Comparison of ENCODE assay signal across 30 cellular contexts in genomic region chr16:23045025-23045424, GRCh38.
DNase-seq lines count a peak whose midpoint lies in the region; ATAC-seq, FAIRE-seq and TF ChIP-seq lines count a peak whose summit lies in the region.
"Had no signal": no experiment of that assay in that cellular context is flagged by ENCODE, and none has a peak within 500 bp of the region (broad histone marks: within the 10 kb centered on the region; RNA-seq: fewer than 3 reads in every experiment).

No MANE protein-coding gene starts in this region.

- H3K4me3 ChIP-seq in HEK293 (ENCODE audit: low read depth, low read length) = no peak overlapping the region
- no peak overlapping the region for H3K4me3 ChIP-seq in K562
- no peak overlapping the region for H3K4me3 ChIP-seq in tibial nerve
- H3K4me3 ChIP-seq: A549; BLaER1; BLaER1 treated with 17β-estradiol and CSF1 and Interleukin-3, amounts not matched to agents 10 nM and 100 nM had no signal

- TF ChIP-seq EP300 in K562 (IDR thresholded peaks at IDR 0.05; ENCODE audit: low read length) = no peak
- TF ChIP-seq EP300 in tibial nerve (IDR thresholded peaks at IDR 0.05) = no peak

- no peak for TF ChIP-seq RAD21 in K562 (CRISPR knock-in tag; conservative IDR thresholded peaks at IDR 0.05 in 1 of 2, IDR thresholded peaks at IDR 0.05 in 1 of 2)

- H3K9me1 ChIP-seq in K562 (ENCODE audit: control insufficient read depth, insufficient read depth, low read length) = no peaks in the 10 kb centered on the region

- no peak overlapping the region for H3K4me2 ChIP-seq in K562 (ENCODE audit: insufficient read depth, low read length)
- H3K4me2 ChIP-seq: A549; BLaER1; BLaER1 treated with 17β-estradiol and CSF1 and Interleukin-3, amounts not matched to agents 10 nM and 100 nM had no signal

- no peak for DNase-seq in K562 (ENCODE audit: extremely low read depth in 1 of 4, low spot score in 3 of 4)
- DNase-seq in EL = no peak
- DNase-seq in tibial nerve (ENCODE audit: low spot score in 2 of 2) = no peak
- DNase-seq: 8988T; ACHN; AML-193; BE2C; C1 segment of cervical spinal cord; Caco-2; Calu3; CD4-positive, alpha-beta memory T cell; CD4-positive, alpha-beta T cell; CD4-positive, CD25-positive, alpha-beta regulatory T cell; CD8-positive, alpha-beta memory T cell; CD8-positive, alpha-beta T cell; COR-L47; DMS 273 treated with DMSO at 0.1 percent for 48 hours; DMS153; DMS53; DMS79; DMS79 treated with DMSO at 0.1 percent for 48 hours; DND-41 had no signal

- TF ChIP-seq CTCF in HEK293 (tag by site-specific recombination; IDR thresholded peaks at IDR 0.05) (no peak), K562 (IDR thresholded peaks at IDR 0.05 in 2 of 3, conservative IDR thresholded peaks at IDR 0.05 in 1 of 3; ENCODE audit: insufficient read depth in 2 of 3, low read depth in 1 of 3, low read length in 3 of 3) (no peak), tibial nerve (IDR thresholded peaks at IDR 0.05) (no peak)

- FAIRE-seq in K562 (lab: Jason Lieb, UNC) = no peak
- FAIRE-seq: A204.1, A549, D721Med had no signal

- H4K20me1 ChIP-seq in K562 (replicated peaks; ENCODE audit: control insufficient read depth, insufficient read depth, low read length) = no peaks in the 10 kb centered on the region
- H4K20me1 ChIP-seq: BLaER1; BLaER1 treated with 17β-estradiol and CSF1 and Interleukin-3, amounts not matched to agents 10 nM and 100 nM had no signal

- no peaks in the 10 kb centered on the region for H3K36me3 ChIP-seq in HEK293 (ENCODE audit: control insufficient read depth in 2 of 2, insufficient read depth in 1 of 2, low read length in 2 of 2)
- no peaks in the 10 kb centered on the region for H3K36me3 ChIP-seq in K562 (ENCODE audit: control insufficient read depth, insufficient read depth, low read length)
- no peaks in the 10 kb centered on the region for H3K36me3 ChIP-seq in tibial nerve
- H3K36me3 ChIP-seq: BE2C; BLaER1; BLaER1 treated with 17β-estradiol and CSF1 and Interleukin-3, amounts not matched to agents 10 nM and 100 nM had no signal

- H3K4me1 ChIP-seq in HEK293 (ENCODE audit: control insufficient read depth, insufficient read depth, low read length) = no peaks in the 10 kb centered on the region
- no peaks in the 10 kb centered on the region for H3K4me1 ChIP-seq in K562 (replicated peaks in 1 of 2; ENCODE audit: control insufficient read depth in 2 of 2, insufficient read depth in 2 of 2, low read length in 2 of 2)
- no peaks in the 10 kb centered on the region for H3K4me1 ChIP-seq in tibial nerve
- H3K4me1 ChIP-seq: A549, BE2C, Caco-2 had no signal

- ATAC-seq in K562 = no peak
- ATAC-seq: A549; CD8-positive, alpha-beta T cell had no signal

- H3K9ac ChIP-seq in K562 (ENCODE audit: insufficient read depth in 1 of 2, low read depth in 2 of 2, low read length in 2 of 2) = no peak overlapping the region
- H3K9ac ChIP-seq: BLaER1; BLaER1 treated with 17β-estradiol and CSF1 and Interleukin-3, amounts not matched to agents 10 nM and 100 nM had no signal

- in situ Hi-C loops in K562 (cut with MboI) = no loop called here

- no peak overlapping the region for H2AFZ ChIP-seq in K562 (ENCODE audit: low read depth, low read length)

- H3K27me3 ChIP-seq in K562 (ENCODE audit: control insufficient read depth in 2 of 2, insufficient read depth in 2 of 2, low read length in 2 of 2) (0 out of 5 replicates have a peak, but pooled peaks cover under 1 to 4% of the 10 kb centered on the region in 2 experiments), tibial nerve (no peaks in the 10 kb centered on the region)
- H3K27me3 ChIP-seq: BE2C; BLaER1; BLaER1 treated with 17β-estradiol and CSF1 and Interleukin-3, amounts not matched to agents 10 nM and 100 nM had no signal

- 0% methylated on average over 1 of the region's 1 CpG for WGBS in K562 (ENCODE audit: insufficient coverage, low coverage, missing lambda C conversion rate)
- 52 to 53% methylated on average over 1 of the region's 1 CpG for WGBS in tibial nerve, 2 donors

- TF ChIP-seq POLR2A in K562 (conservative IDR thresholded peaks at IDR 0.05) (no peak), tibial nerve (IDR thresholded peaks at IDR 0.05) (no peak)

- BruUV-seq in K562 (replicated peaks; lab: Mats Ljungman, UMichigan) = no TSS peak

- CTCF ChIA-PET in HEK293 (lab: Yijun Ruan, JAX) (interaction anchor here (1.5 kb wide), 1 partner anchor 14 kb away, joined by 7 read pairs; no protein-coding TSS in a partner anchor), K562 (lab: Yijun Ruan, JAX; ENCODE audit: low intra/inter-chr PET ratio) (no interaction called here)

- no peaks in the 10 kb centered on the region for H3K79me2 ChIP-seq in K562 (ENCODE audit: control insufficient read depth, insufficient read depth, low read length)

- intact Hi-C loops in K562 (cut with micrococcal nuclease) = no loop called here

- H3K27ac ChIP-seq in HEK293 (ENCODE audit: extremely low read depth, low read depth, low read length) (no peak overlapping the region), K562 (ENCODE audit: extremely low read depth, low read depth, low read length) (no peak overlapping the region), tibial nerve (no peak overlapping the region)
- H3K27ac ChIP-seq: 22Rv1; A549; BLaER1; BLaER1 treated with 17β-estradiol and CSF1 and Interleukin-3, amounts not matched to agents 10 nM and 100 nM; C4-2B had no signal

- POLR2A ChIA-PET in HEK293 (lab: Yijun Ruan, JAX) = no interaction called here
- POLR2A ChIA-PET in K562 (lab: Yijun Ruan, JAX) = no interaction called here

- H3K9me3 ChIP-seq in HEK293 (ENCODE audit: control insufficient read depth, insufficient read depth, low read depth, low read length) = no peaks in the 10 kb centered on the region
- H3K9me3 ChIP-seq in K562 (replicated peaks; ENCODE audit: control insufficient read depth, insufficient read depth, low read depth, low read length) = no peaks in the 10 kb centered on the region; the same call in 1 of the 2 replicates
- peaks cover 0 to 13% (median 0%) of the 10 kb centered on the region in 4 donors for H3K9me3 ChIP-seq in tibial nerve
- H3K9me3 ChIP-seq: BE2C, Caco-2 had no signal

TF ChIP-seq in HEK293, 187 proteins besides CTCF, POLR2A, EP300 and RAD21:
- TF ChIP-seq BCL11A (tag by site-specific recombination; IDR thresholded peaks at IDR 0.05; ENCODE audit: low read depth) = no peak
- TF ChIP-seq ZNF449 (tag by site-specific recombination; IDR thresholded peaks at IDR 0.05) = no peak
- peak; percentile 97 for TF ChIP-seq ZNF184 (tag by site-specific recombination; IDR thresholded peaks at IDR 0.05)
- TF ChIP-seq ZNF140 (tag by site-specific recombination; IDR thresholded peaks at IDR 0.05) = no peak
- no peak for TF ChIP-seq ZNF335 (tag by site-specific recombination; conservative IDR thresholded peaks at IDR 0.05)
- no peak for TF ChIP-seq ZNF791 (tag by site-specific recombination; IDR thresholded peaks at IDR 0.05)
- no peak for TF ChIP-seq ZNF174 (tag by site-specific recombination; IDR thresholded peaks at IDR 0.05)
- TF ChIP-seq RBAK (tag by site-specific recombination; IDR thresholded peaks at IDR 0.05) = no peak
- TF ChIP-seq TCF7L2 (IDR thresholded peaks at IDR 0.05; ENCODE audit: borderline replicate concordance, low read depth, low read length) = no peak

TF ChIP-seq in K562, 482 proteins besides CTCF, POLR2A, EP300 and RAD21:
- TF ChIP-seq ZNF311 (CRISPR knock-in tag; IDR thresholded peaks at IDR 0.05) = no peak
- no peak for TF ChIP-seq ZNF444 (CRISPR knock-in tag; IDR thresholded peaks at IDR 0.05)
- TF ChIP-seq BMI1 (IDR thresholded peaks at IDR 0.05; ENCODE audit: low read length) = no peak
- peak; percentile 39 for TF ChIP-seq RBM25 (IDR thresholded peaks at IDR 0.05; ENCODE audit: low read depth, low read length, severe bottlenecking)
- TF ChIP-seq ZNF184 (CRISPR knock-in tag; IDR thresholded peaks at IDR 0.05) = peak; percentile 76; the same call in 1 of the 2 replicates

Comparison
In these comparisons a context has a peak if more than half of its experiments do, and no peak if none do; other contexts are left out.
1. Of the 44 proteins assayed by ChIP-seq in both K562 and HEK293: peak only in K562: none; only in HEK293: none; in both: ZNF184; in neither: 43.